ENCODE assay signal across 1 cellular context in genomic region chr1:156659994-156660751, GRCh38.
A peak's percentile ranks its signal among the peaks of the same experiment; 100 is the strongest.
TF ChIP-seq lines count a peak whose summit lies in the region.

No MANE protein-coding gene starts in this region.

TF ChIP-seq in HepG2, 621 proteins besides CTCF, POLR2A, EP300 and RAD21 (continues in another document):
- TF ChIP-seq PLSCR1 (CRISPR knock-in tag; IDR thresholded peaks at IDR 0.05; ENCODE audit: borderline replicate concordance), result no peak
- peak; percentile 57; the same call in 1 of the 2 replicates for TF ChIP-seq SP5 (CRISPR knock-in tag; IDR thresholded peaks at IDR 0.05; ENCODE audit: borderline replicate concordance, low read depth)
- TF ChIP-seq REPIN1 (CRISPR knock-in tag; IDR thresholded peaks at IDR 0.05; ENCODE audit: borderline replicate concordance, low read depth), result peak; percentile 63; the same call in 1 of the 2 replicates
- peak; percentile 45; the same call in 1 of the 2 replicates for TF ChIP-seq CBX5 (CRISPR knock-in tag; IDR thresholded peaks at IDR 0.05; ENCODE audit: borderline replicate concordance)
- peak; percentile 21; the same call in 1 of the 2 replicates for TF ChIP-seq MTA1 (CRISPR knock-in tag; IDR thresholded peaks at IDR 0.05; ENCODE audit: borderline replicate concordance)
- peak; percentile 90 for TF ChIP-seq MAZ (IDR thresholded peaks at IDR 0.05; ENCODE audit: borderline replicate concordance, low read depth, low read length)
- peak; percentile 68 for TF ChIP-seq MAZ (CRISPR knock-in tag; IDR thresholded peaks at IDR 0.05; ENCODE audit: low read depth)
- peak; percentile 14; the same call in 1 of the 2 replicates for TF ChIP-seq ZZZ3 (CRISPR knock-in tag; IDR thresholded peaks at IDR 0.05; ENCODE audit: borderline replicate concordance)
- TF ChIP-seq ZNF709 (CRISPR knock-in tag; IDR thresholded peaks at IDR 0.05), result no peak
- TF ChIP-seq, protein P1, sequence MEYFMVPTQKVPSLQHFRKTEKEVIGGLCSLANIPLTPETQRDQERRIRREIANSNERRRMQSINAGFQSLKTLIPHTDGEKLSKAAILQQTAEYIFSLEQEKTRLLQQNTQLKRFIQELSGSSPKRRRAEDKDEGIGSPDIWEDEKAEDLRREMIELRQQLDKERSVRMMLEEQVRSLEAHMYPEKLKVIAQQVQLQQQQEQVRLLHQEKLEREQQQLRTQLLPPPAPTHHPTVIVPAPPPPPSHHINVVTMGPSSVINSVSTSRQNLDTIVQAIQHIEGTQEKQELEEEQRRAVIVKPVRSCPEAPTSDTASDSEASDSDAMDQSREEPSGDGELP (IDR thresholded peaks at IDR 0.05; ENCODE audit: borderline replicate concordance, low read depth), result peak; percentile 46; the same call in 1 of the 2 replicates
- TF ChIP-seq FIP1L1 (IDR thresholded peaks at IDR 0.05; ENCODE audit: borderline replicate concordance, insufficient read depth, low read depth, low read length), result no peak
- peak; percentile 75 for TF ChIP-seq THRA (CRISPR knock-in tag; IDR thresholded peaks at IDR 0.05; ENCODE audit: borderline replicate concordance)
- peak; percentile 79; the same call in 1 of the 2 replicates for TF ChIP-seq NR0B2 (CRISPR knock-in tag; IDR thresholded peaks at IDR 0.05)
- TF ChIP-seq PHF20 (CRISPR knock-in tag; IDR thresholded peaks at IDR 0.05), result no peak
- peak; percentile 77 for TF ChIP-seq SALL1 (CRISPR knock-in tag; IDR thresholded peaks at IDR 0.05)
- TF ChIP-seq KAT8 (CRISPR knock-in tag; IDR thresholded peaks at IDR 0.05), result peak; percentile 72; the same call in 1 of the 2 replicates
- TF ChIP-seq ZNF687 (CRISPR knock-in tag; IDR thresholded peaks at IDR 0.05), result peak; percentile 91
- no peak for TF ChIP-seq HOMEZ (CRISPR knock-in tag; IDR thresholded peaks at IDR 0.05; ENCODE audit: low read depth)
- peak; percentile 64 for TF ChIP-seq FOXA3 (CRISPR knock-in tag; IDR thresholded peaks at IDR 0.05)
- 0 out of 2 replicates have a peak, but pooled peaks have one; percentile 23 for TF ChIP-seq REL (CRISPR knock-in tag; conservative IDR thresholded peaks at IDR 0.05)
- TF ChIP-seq JARID2 (CRISPR knock-in tag; IDR thresholded peaks at IDR 0.05; ENCODE audit: insufficient replicate concordance), result peak; percentile 68
- TF ChIP-seq EED (CRISPR knock-in tag; IDR thresholded peaks at IDR 0.05), result peak; percentile 76; the same call in 1 of the 2 replicates
- TF ChIP-seq ZBTB39 (CRISPR knock-in tag; IDR thresholded peaks at IDR 0.05), result no peak
- TF ChIP-seq YEATS4 (CRISPR knock-in tag; IDR thresholded peaks at IDR 0.05; ENCODE audit: borderline replicate concordance), result peak; percentile 48; the same call in 1 of the 2 replicates
- no peak for TF ChIP-seq NONO (IDR thresholded peaks at IDR 0.05)
- TF ChIP-seq NONO (CRISPR knock-in tag; conservative IDR thresholded peaks at IDR 0.05), result peak; percentile 89
- TF ChIP-seq SOX6 (IDR thresholded peaks at IDR 0.05), result no peak
- TF ChIP-seq SOX6 (CRISPR knock-in tag; IDR thresholded peaks at IDR 0.05), result peak; percentile 74
- TF ChIP-seq HNRNPH1 (optimal IDR thresholded peaks at IDR 0.05; ENCODE audit: low read depth, low read length), result peak; percentile 35
- TF ChIP-seq, protein P2, sequence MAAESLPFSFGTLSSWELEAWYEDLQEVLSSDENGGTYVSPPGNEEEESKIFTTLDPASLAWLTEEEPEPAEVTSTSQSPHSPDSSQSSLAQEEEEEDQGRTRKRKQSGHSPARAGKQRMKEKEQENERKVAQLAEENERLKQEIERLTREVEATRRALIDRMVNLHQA (CRISPR knock-in tag; IDR thresholded peaks at IDR 0.05), result peak; percentile 72; the same call in 1 of the 2 replicates
- peak; percentile 22; the same call in 1 of the 2 replicates for TF ChIP-seq TMF1 (CRISPR knock-in tag; IDR thresholded peaks at IDR 0.05; ENCODE audit: low read depth)
- TF ChIP-seq PAF1 (CRISPR knock-in tag; IDR thresholded peaks at IDR 0.05), result peak; percentile 71
- TF ChIP-seq, protein P3, sequence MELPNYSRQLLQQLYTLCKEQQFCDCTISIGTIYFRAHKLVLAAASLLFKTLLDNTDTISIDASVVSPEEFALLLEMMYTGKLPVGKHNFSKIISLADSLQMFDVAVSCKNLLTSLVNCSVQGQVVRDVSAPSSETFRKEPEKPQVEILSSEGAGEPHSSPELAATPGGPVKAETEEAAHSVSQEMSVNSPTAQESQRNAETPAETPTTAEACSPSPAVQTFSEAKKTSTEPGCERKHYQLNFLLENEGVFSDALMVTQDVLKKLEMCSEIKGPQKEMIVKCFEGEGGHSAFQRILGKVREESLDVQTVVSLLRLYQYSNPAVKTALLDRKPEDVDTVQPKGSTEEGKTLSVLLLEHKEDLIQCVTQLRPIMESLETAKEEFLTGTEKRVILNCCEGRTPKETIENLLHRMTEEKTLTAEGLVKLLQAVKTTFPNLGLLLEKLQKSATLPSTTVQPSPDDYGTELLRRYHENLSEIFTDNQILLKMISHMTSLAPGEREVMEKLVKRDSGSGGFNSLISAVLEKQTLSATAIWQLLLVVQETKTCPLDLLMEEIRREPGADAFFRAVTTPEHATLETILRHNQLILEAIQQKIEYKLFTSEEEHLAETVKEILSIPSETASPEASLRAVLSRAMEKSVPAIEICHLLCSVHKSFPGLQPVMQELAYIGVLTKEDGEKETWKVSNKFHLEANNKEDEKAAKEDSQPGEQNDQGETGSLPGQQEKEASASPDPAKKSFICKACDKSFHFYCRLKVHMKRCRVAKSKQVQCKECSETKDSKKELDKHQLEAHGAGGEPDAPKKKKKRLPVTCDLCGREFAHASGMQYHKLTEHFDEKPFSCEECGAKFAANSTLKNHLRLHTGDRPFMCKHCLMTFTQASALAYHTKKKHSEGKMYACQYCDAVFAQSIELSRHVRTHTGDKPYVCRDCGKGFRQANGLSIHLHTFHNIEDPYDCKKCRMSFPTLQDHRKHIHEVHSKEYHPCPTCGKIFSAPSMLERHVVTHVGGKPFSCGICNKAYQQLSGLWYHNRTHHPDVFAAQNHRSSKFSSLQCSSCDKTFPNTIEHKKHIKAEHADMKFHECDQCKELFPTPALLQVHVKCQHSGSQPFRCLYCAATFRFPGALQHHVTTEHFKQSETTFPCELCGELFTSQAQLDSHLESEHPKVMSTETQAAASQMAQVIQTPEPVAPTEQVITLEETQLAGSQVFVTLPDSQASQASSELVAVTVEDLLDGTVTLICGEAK (IDR thresholded peaks at IDR 0.05), result no peak
- TF ChIP-seq, protein P3 (CRISPR knock-in tag; IDR thresholded peaks at IDR 0.05), result peak; percentile 12; the same call in 1 of the 2 replicates
- TF ChIP-seq ZNF879 (CRISPR knock-in tag; IDR thresholded peaks at IDR 0.05), result no peak
